ENCODE assay signal across 8 cellular contexts in the genomic region with DNA sequence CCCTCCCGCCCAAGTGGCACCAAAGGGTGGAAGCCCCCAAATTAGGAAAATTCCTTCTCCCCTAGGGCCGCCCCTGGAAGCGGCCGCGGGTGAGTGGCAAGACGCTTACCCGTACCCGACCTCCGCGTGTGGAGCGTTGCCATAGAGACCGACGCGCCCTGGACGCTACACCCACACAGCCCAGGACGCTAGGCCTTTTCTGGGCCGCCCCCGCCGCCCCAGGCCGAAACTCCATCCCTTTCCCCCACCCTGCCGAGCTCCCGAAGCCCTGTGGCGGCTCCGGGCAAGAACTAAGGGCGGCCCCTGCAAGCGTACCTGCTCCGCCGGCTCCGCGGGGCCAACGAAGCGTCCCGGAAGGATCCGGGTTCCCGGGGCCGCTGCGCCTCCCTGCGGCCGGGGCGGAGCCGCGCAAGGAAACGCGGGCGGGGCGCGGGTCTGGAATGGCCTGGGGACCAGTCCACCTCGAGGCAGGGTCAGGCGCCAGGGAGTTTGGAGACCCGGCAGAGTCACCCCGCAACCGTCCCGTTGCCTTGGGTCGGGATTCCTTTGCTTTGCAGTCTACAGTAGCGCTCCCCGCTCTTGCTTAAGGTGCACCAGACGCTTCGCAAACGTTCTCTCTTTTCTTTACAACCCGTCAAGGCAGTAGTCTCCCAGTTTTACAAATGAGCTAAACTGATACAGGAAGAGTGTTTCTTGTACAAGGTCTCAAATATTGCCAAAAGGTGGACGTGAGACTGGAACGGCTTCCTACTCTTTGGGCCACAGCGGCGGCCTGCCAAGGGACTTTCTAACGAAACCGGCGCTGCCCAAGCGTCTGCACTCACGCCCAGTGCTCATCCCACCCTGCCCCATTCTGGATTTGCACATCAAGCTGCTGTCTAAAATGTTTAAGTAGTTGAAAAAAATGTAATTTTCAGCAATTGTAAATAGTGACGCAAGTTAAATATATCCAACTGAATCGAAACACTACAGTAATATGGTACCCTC. TPM values are rescaled to one million over a fixed set of nuclear protein-coding genes. Genes with fewer than 3 reads are reported as not detected.
A peak's percentile ranks its signal among the peaks of the same experiment; 100 is the strongest.
DNase-seq lines count a peak whose midpoint lies in the region; ATAC-seq and TF ChIP-seq lines count a peak whose summit lies in the region.

A gene with protein sequence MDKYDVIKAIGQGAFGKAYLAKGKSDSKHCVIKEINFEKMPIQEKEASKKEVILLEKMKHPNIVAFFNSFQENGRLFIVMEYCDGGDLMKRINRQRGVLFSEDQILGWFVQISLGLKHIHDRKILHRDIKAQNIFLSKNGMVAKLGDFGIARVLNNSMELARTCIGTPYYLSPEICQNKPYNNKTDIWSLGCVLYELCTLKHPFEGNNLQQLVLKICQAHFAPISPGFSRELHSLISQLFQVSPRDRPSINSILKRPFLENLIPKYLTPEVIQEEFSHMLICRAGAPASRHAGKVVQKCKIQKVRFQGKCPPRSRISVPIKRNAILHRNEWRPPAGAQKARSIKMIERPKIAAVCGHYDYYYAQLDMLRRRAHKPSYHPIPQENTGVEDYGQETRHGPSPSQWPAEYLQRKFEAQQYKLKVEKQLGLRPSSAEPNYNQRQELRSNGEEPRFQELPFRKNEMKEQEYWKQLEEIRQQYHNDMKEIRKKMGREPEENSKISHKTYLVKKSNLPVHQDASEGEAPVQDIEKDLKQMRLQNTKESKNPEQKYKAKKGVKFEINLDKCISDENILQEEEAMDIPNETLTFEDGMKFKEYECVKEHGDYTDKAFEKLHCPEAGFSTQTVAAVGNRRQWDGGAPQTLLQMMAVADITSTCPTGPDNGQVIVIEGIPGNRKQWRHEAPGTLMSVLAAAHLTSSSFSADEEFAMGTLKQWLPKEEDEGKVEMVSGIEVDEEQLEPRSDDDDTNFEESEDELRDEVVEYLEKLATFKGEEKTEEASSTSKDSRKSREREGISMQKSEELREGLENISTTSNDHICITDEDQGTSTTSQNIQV (minus strand): TSS at position 360 of the 987 bp plus-strand sequence. CDS start 1,591 bp downstream, outside the sequence.

- H3K4me1 ChIP-seq in RWPE2 (ENCODE audit: insufficient read depth, poor library complexity, severe bottlenecking) (no peaks in the 10 kb centered on the region), thymus (ENCODE audit: control insufficient read depth, insufficient read depth, low read length) (peaks cover 10% of the 10 kb centered on the region)

- H3K27ac Mint-ChIP-seq in activated naive CD4-positive, alpha-beta T cell treated with anti-CD3 and anti-CD28 coated beads for 36 hours: no peak within 1 kb of the TSS

- CTCF ChIA-PET in activated naive CD4-positive, alpha-beta T cell treated with anti-CD3 and anti-CD28 coated beads for 36 hours (lab: Charles Lee): interaction anchor here (0.6 to 4.9 kb wide), 17 partner anchors 13 to 711 kb away, joined by 3 to 55 read pairs (median 4); partner anchors contain the start of genes ALG11 and ATP7B

- H3K4me1 Mint-ChIP-seq in activated naive CD4-positive, alpha-beta T cell treated with anti-CD3 and anti-CD28 coated beads for 36 hours (ENCODE audit: low read depth): peaks cover 12% of the 10 kb centered on the region

- H3K27me3 Mint-ChIP-seq in activated naive CD4-positive, alpha-beta T cell treated with anti-CD3 and anti-CD28 coated beads for 36 hours (ENCODE audit: low read depth): peaks cover 2% of the 10 kb centered on the region

- peak; percentile 51 for DNase-seq in COR-L47 (lab: John Stamatoyannopoulos, UW)
- peak; percentile 60 for DNase-seq in HK-2 (ENCODE audit: unreplicated experiment)
- DNase-seq in RWPE2 (ENCODE audit: low spot score): peak; percentile 45
- peak; percentile 68 for DNase-seq in activated naive CD4-positive, alpha-beta T cell treated with anti-CD3 and anti-CD28 coated beads for 36 hours
- peak; percentile 56 for DNase-seq in glomerular visceral epithelial cell (ENCODE audit: extremely low spot score)
- peak; percentile 25 for DNase-seq in occipital lobe (lab: John Stamatoyannopoulos, UW)

- H3K4me3 ChIP-seq in RWPE2 (ENCODE audit: severe bottlenecking) (peak within 1 kb of the TSS; percentile 39), thymus (ENCODE audit: low read length) (peak within 1 kb of the TSS; percentile 71)

- peak; percentile 61 for ATAC-seq in GM19452 (IDR thresholded peaks at IDR 0.05; ENCODE audit: unreplicated experiment)
- ATAC-seq in RWPE2 (ENCODE audit: low read depth): peak; percentile 76

- H3K9me3 ChIP-seq in RWPE2 (ENCODE audit: severe bottlenecking): no peaks in the 10 kb centered on the region
- no peaks in the 10 kb centered on the region for H3K9me3 ChIP-seq in thymus (ENCODE audit: control insufficient read depth)

- intact Hi-C loops in activated naive CD4-positive, alpha-beta T cell treated with anti-CD3 and anti-CD28 coated beads for 36 hours (cut with micrococcal nuclease): loop anchor here (1.0 to 10.0 kb wide), 6 partner anchors 66 to 1002 kb away; partner anchors contain the start of genes ALG11, INTS6 and VPS36

- H3K36me3 Mint-ChIP-seq in activated naive CD4-positive, alpha-beta T cell treated with anti-CD3 and anti-CD28 coated beads for 36 hours (ENCODE audit: low read depth): peaks cover 1% of the 10 kb centered on the region

- peak; percentile 63 for TF ChIP-seq CTCF in RWPE2 (IDR thresholded peaks at IDR 0.05; ENCODE audit: poor library complexity, severe bottlenecking)

- no peaks in the 10 kb centered on the region for H3K36me3 ChIP-seq in RWPE2 (ENCODE audit: low read depth)
- peaks cover 3% of the 10 kb centered on the region for H3K36me3 ChIP-seq in thymus (ENCODE audit: control insufficient read depth, insufficient read depth)

- H3K27ac ChIP-seq in RWPE2 (ENCODE audit: poor library complexity, severe bottlenecking): no peak within 1 kb of the TSS
- no peak within 1 kb of the TSS for H3K27ac ChIP-seq in thymus (ENCODE audit: low read depth)

- H3K4me3 Mint-ChIP-seq in activated naive CD4-positive, alpha-beta T cell treated with anti-CD3 and anti-CD28 coated beads for 36 hours: peak within 1 kb of the TSS; percentile 70

- H3K9me3 Mint-ChIP-seq in activated naive CD4-positive, alpha-beta T cell treated with anti-CD3 and anti-CD28 coated beads for 36 hours: no peaks in the 10 kb centered on the region

- WGBS in thymus: 14% methylated on average over 71 of the region's 71 CpGs

- H3K27me3 ChIP-seq in RWPE2 (ENCODE audit: insufficient read depth, poor library complexity, severe bottlenecking): no peaks in the 10 kb centered on the region
- peaks cover 4% of the 10 kb centered on the region for H3K27me3 ChIP-seq in thymus (ENCODE audit: control insufficient read depth, insufficient read depth)

RNA-seq across cellular contexts. Expression of the gene that starts here (rescaled TPM):
- total RNA-seq in activated naive CD4-positive, alpha-beta T cell treated with anti-CD3 and anti-CD28 coated beads for 36 hours: under 1 TPM; 0.10 to 0.14 TPM
- total RNA-seq in occipital lobe: 0.94 TPM
- 0.34 TPM for polyA plus RNA-seq in thymus

Comparison
In these comparisons a context has a peak if more than half of its experiments do, and no peak if none do; other contexts are left out.
1. Peak in DNase-seq in activated naive CD4-positive, alpha-beta T cell treated with anti-CD3 and anti-CD28 coated beads for 36 hours; RNA of the gene not detected or under 1 TPM.
2. Peak in DNase-seq in occipital lobe; RNA of the gene not detected or under 1 TPM.